31 cellular contexts compared by ENCODE assay signal in genomic region chr6:142482973-142483372, GRCh38.
A peak's percentile ranks its signal among the peaks of the same experiment; 100 is the strongest.
DNase-seq lines count a peak whose midpoint lies in the region; ATAC-seq and TF ChIP-seq lines count a peak whose summit lies in the region.
"Had no signal": no experiment of that assay in that cellular context is flagged by ENCODE, and none has a peak within 500 bp of the region (broad histone marks: within the 10 kb centered on the region; RNA-seq: fewer than 3 reads in every experiment).

No MANE protein-coding gene starts in this region.

- H3K4me3 ChIP-seq in mammary epithelial cell (replicated peaks in 1 of 3; ENCODE audit: insufficient read depth in 1 of 3, low read depth in 2 of 3, low read length in 3 of 3) (no peak overlapping the region), upper lobe of right lung (no peak overlapping the region)
- H3K4me3 ChIP-seq: BLaER1, body of pancreas, heart right ventricle, neural progenitor cell, right atrium auricular region, SK-N-MC had no signal

- no peaks in the 10 kb centered on the region for H3K79me2 ChIP-seq in mammary epithelial cell (ENCODE audit: insufficient read depth, low read length)
- H3K79me2 ChIP-seq: parathyroid adenoma had no signal

- intact Hi-C loops in MCF 10A (cut with micrococcal nuclease) (no loop called here), mammary epithelial cell (cut with micrococcal nuclease) (no loop called here), upper lobe of right lung (cut with DNase I) (no loop called here)

- BruUV-seq in MCF 10A (replicated peaks; lab: Mats Ljungman, UMichigan) (no TSS peak), mammary epithelial cell (replicated peaks; lab: Mats Ljungman, UMichigan) (no TSS peak)

- no peak overlapping the region for H3K27ac Mint-ChIP-seq in MCF 10A (ENCODE audit: low read depth, unreplicated experiment)
- H3K27ac Mint-ChIP-seq: activated CD8-positive, alpha-beta T cell treated with anti-CD3 and anti-CD28 coated beads for 36 hours; activated naive CD8-positive, alpha-beta T cell treated with anti-CD3 and anti-CD28 coated beads, Interleukin-2, amount 10 ng/mL, durations not matched to agents 7 days and 5 days; memory B cell; neural progenitor cell; T-helper 17 cell had no signal

- dilution Hi-C loops in mammary epithelial cell (cut with HindIII; ENCODE audit: low sequenced_read_pairs): loop anchor here (5.0 kb wide), 1 partner anchor 54 kb away; no protein-coding TSS in a partner anchor

- H3K36me3 ChIP-seq in mammary epithelial cell (ENCODE audit: insufficient read depth, low read length): no peaks in the 10 kb centered on the region
- no peaks in the 10 kb centered on the region for H3K36me3 ChIP-seq in upper lobe of right lung
- H3K36me3 ChIP-seq: BLaER1, heart right ventricle, neural progenitor cell, right atrium auricular region had no signal

- in situ Hi-C loops in mammary epithelial cell (cut with MboI; ENCODE audit: low sequenced_read_pairs in 2 of 2): no loop called here

- no peak overlapping the region for H3K4me2 ChIP-seq in mammary epithelial cell (ENCODE audit: insufficient read depth, low read depth, low read length)
- H3K4me2 ChIP-seq: BLaER1, neural progenitor cell had no signal

- H3K9ac ChIP-seq in mammary epithelial cell (ENCODE audit: insufficient read depth, low read length): no peak overlapping the region
- H3K9ac ChIP-seq: BLaER1, neural progenitor cell, parathyroid adenoma had no signal

- no peaks in the 10 kb centered on the region for H3K36me3 Mint-ChIP-seq in MCF 10A (ENCODE audit: insufficient read depth, unreplicated experiment)
- H3K36me3 Mint-ChIP-seq: memory B cell, neural progenitor cell had no signal

- peaks cover 3% of the 10 kb centered on the region for H3K4me1 ChIP-seq in mammary epithelial cell (ENCODE audit: insufficient read depth, low read length)
- H3K4me1 ChIP-seq in upper lobe of right lung: no peaks in the 10 kb centered on the region
- H3K4me1 ChIP-seq: BLaER1, body of pancreas, heart right ventricle, neural progenitor cell, parathyroid adenoma, right atrium auricular region had no signal

- CTCF ChIA-PET in MCF 10A (lab: Yijun Ruan, JAX): interaction anchor here (0.6 to 3.5 kb wide), 6 partner anchors 8 to 963 kb away, joined by 3 to 17 read pairs (median 8); no protein-coding TSS in a partner anchor
- CTCF ChIA-PET in mammary epithelial cell (lab: Charles Lee; ENCODE audit: low non-redundant PET): no interaction called here

- WGBS in mammary epithelial cell (ENCODE audit: low coverage, missing lambda C conversion rate): 86% methylated on average over 5 of the region's 5 CpGs

- no peaks in the 10 kb centered on the region for H3K4me1 Mint-ChIP-seq in MCF 10A (ENCODE audit: insufficient read depth, unreplicated experiment)
- H3K4me1 Mint-ChIP-seq: memory B cell had no signal

- no peak overlapping the region for H2AFZ ChIP-seq in mammary epithelial cell (ENCODE audit: low read depth, low read length)
- H2AFZ ChIP-seq: neural progenitor cell, parathyroid adenoma had no signal

- no peaks in the 10 kb centered on the region for H3K9me3 Mint-ChIP-seq in MCF 10A (ENCODE audit: unreplicated experiment)
- H3K9me3 Mint-ChIP-seq: activated CD8-positive, alpha-beta T cell treated with anti-CD3 and anti-CD28 coated beads for 36 hours; neural progenitor cell had no signal

- peak; percentile 32 for ATAC-seq in upper lobe of right lung
- ATAC-seq in HG03571 (IDR thresholded peaks at IDR 0.05; ENCODE audit: unreplicated experiment): no peak
- ATAC-seq: activated CD8-positive, alpha-beta T cell treated with anti-CD3 and anti-CD28 coated beads for 36 hours; body of pancreas; heart right ventricle; T-helper 17 cell had no signal

- no peaks in the 10 kb centered on the region for H4K20me1 ChIP-seq in mammary epithelial cell (ENCODE audit: insufficient read depth, low read length)
- H4K20me1 ChIP-seq: BLaER1 had no signal

- POLR2A ChIA-PET in MCF 10A (lab: Yijun Ruan, JAX): interaction anchor here (1.0 to 1.8 kb wide), 2 partner anchors 8 to 69 kb away, joined by 3 to 4 read pairs; no protein-coding TSS in a partner anchor

- no peak overlapping the region for H3K4me3 Mint-ChIP-seq in MCF 10A (ENCODE audit: unreplicated experiment)
- H3K4me3 Mint-ChIP-seq: activated CD8-positive, alpha-beta T cell treated with anti-CD3 and anti-CD28 coated beads for 36 hours; activated naive CD8-positive, alpha-beta T cell treated with anti-CD3 and anti-CD28 coated beads, Interleukin-2, amount 10 ng/mL, durations not matched to agents 7 days and 5 days; memory B cell; neural progenitor cell; T-helper 17 cell had no signal

- H3K27me3 ChIP-seq in mammary epithelial cell (ENCODE audit: insufficient read depth, low read length): no peaks in the 10 kb centered on the region
- H3K27me3 ChIP-seq in upper lobe of right lung: no peaks in the 10 kb centered on the region
- H3K27me3 ChIP-seq: BLaER1, body of pancreas, neural progenitor cell, right atrium auricular region had no signal

- no peaks in the 10 kb centered on the region for H3K9me3 ChIP-seq in mammary epithelial cell (replicated peaks; ENCODE audit: insufficient read depth, low read length)
- H3K9me3 ChIP-seq in upper lobe of right lung: no peaks in the 10 kb centered on the region
- H3K9me3 ChIP-seq: BLaER1, body of pancreas, right atrium auricular region had no signal

- no peaks in the 10 kb centered on the region for H3K27me3 Mint-ChIP-seq in MCF 10A (ENCODE audit: insufficient read depth, unreplicated experiment)
- H3K27me3 Mint-ChIP-seq: activated CD8-positive, alpha-beta T cell treated with anti-CD3 and anti-CD28 coated beads for 36 hours; activated naive CD8-positive, alpha-beta T cell treated with anti-CD3 and anti-CD28 coated beads, Interleukin-2, amount 10 ng/mL, durations not matched to agents 7 days and 5 days had no signal

- no peak overlapping the region for H3K27ac ChIP-seq in mammary epithelial cell (ENCODE audit: insufficient read depth, low read depth, low read length)
- H3K27ac ChIP-seq in upper lobe of right lung: no peak overlapping the region
- H3K27ac ChIP-seq: BLaER1, body of pancreas, heart right ventricle, neural progenitor cell, parathyroid adenoma, right atrium auricular region, SK-N-MC had no signal

- DNase-seq in MCF 10A (ENCODE audit: unreplicated experiment) (peak; percentile 72), mammary epithelial cell (no peak), NOMO-1 treated with dmso at 0.1 percent for 144 hours (lab: John Stamatoyannopoulos, UW; ENCODE audit: unreplicated experiment) (peak; percentile 30), fibroblast of gingiva (ENCODE audit: low read depth) (peak; percentile 8), upper lobe of right lung (no peak), CD1c-positive myeloid dendritic cell (ENCODE audit: extremely low spot score) (no peak)
- no peak for DNase-seq in activated CD8-positive, alpha-beta memory T cell treated with anti-CD3 and anti-CD28 coated beads, Interleukin-2, amount 50 U/mL, for 48 hours
- DNase-seq: ACHN; activated CD4-positive, alpha-beta T cell treated with anti-CD3 and anti-CD28 coated beads for 1 hour; activated CD8-positive, alpha-beta T cell treated with anti-CD3 and anti-CD28 coated beads for 36 hours; activated gamma-delta T cell; activated naive CD8-positive, alpha-beta T cell treated with anti-CD3 and anti-CD28 coated beads, Interleukin-2, amount 10 ng/mL, durations not matched to agents 7 days and 5 days; activated T-cell treated with anti-CD3 and anti-CD28 coated beads for 4 hours; COR-L47; DMS53; foreskin melanocyte; GDM1; heart right ventricle; NCI-H1436; NCI-H446 treated with DMSO at 0.1 percent for 48 hours; stimulated activated CD4-positive, alpha-beta T cell treated with anti-CD3 and anti-CD28 coated beads, Interleukin-4, amount 100 ng/mL, for 1 hour; T-helper 17 cell; trophoblast cell had no signal

- no peak for TF ChIP-seq CTCF in MCF 10A (IDR thresholded peaks at IDR 0.05; ENCODE audit: unreplicated experiment)
- no peak for TF ChIP-seq CTCF in mammary epithelial cell (conservative IDR thresholded peaks at IDR 0.05 in 1 of 2, IDR thresholded peaks at IDR 0.05 in 1 of 2; ENCODE audit: extremely low read depth in 1 of 2, insufficient read depth in 1 of 2, low read depth in 1 of 2, low read length in 2 of 2)
- no peak for TF ChIP-seq CTCF in upper lobe of right lung (IDR thresholded peaks at IDR 0.05)

Comparison
In these comparisons a context has a peak if more than half of its experiments do, and no peak if none do; other contexts are left out.
1. DNase-seq: peak in MCF 10A (single experiment), NOMO-1 treated with dmso at 0.1 percent for 144 hours (single experiment) and fibroblast of gingiva (single experiment); none in mammary epithelial cell (single experiment), upper lobe of right lung (single experiment), activated CD8-positive, alpha-beta memory T cell treated with anti-CD3 and anti-CD28 coated beads, Interleukin-2, amount 50 U/mL, for 48 hours (single experiment) and CD1c-positive myeloid dendritic cell (single experiment).